Comparison of ENCODE assay signal across 2 cellular contexts in genomic region chr17:48047113-48047740, GRCh38.
TF ChIP-seq lines count a peak whose summit lies in the region.

No MANE protein-coding gene starts in this region.

TF ChIP-seq in GM12891, 5 proteins besides CTCF, POLR2A, EP300 and RAD21:
- TF ChIP-seq PAX5 (IDR thresholded peaks at IDR 0.05; ENCODE audit: insufficient read depth, low read length, severe bottlenecking): peak; percentile 26
- no peak for TF ChIP-seq SPI1 (IDR thresholded peaks at IDR 0.05; ENCODE audit: low read depth, low read length)

TF ChIP-seq in H1, 55 proteins besides CTCF, POLR2A, EP300 and RAD21:
- no peak for TF ChIP-seq E2F6 (IDR thresholded peaks at IDR 0.05)
- peak; percentile 59 for TF ChIP-seq ASH2L (IDR thresholded peaks at IDR 0.05; ENCODE audit: low read length)
- TF ChIP-seq GABPA (IDR thresholded peaks at IDR 0.05; ENCODE audit: borderline replicate concordance, insufficient read depth, low read length): no peak
- TF ChIP-seq CHD2 (IDR thresholded peaks at IDR 0.05; ENCODE audit: low read length): peak; percentile 62; the same call in 1 of the 2 replicates
- peak; percentile 68; the same call in 1 of the 2 replicates for TF ChIP-seq RBBP5 (IDR thresholded peaks at IDR 0.05; ENCODE audit: borderline replicate concordance, low read depth, low read length)
- TF ChIP-seq SIN3A (conservative IDR thresholded peaks at IDR 0.05 in 1 of 2, IDR thresholded peaks at IDR 0.05 in 1 of 2; ENCODE audit: low read depth in 1 of 2, low read length in 2 of 2): peak in 1 of 2 experiments; percentile 66; a peak in 1 of 4 replicates
- TF ChIP-seq CREB1 (IDR thresholded peaks at IDR 0.05): peak; percentile 44; the same call in 1 of the 2 replicates
- TF ChIP-seq SP2 (IDR thresholded peaks at IDR 0.05; ENCODE audit: low read length): no peak
- peak; percentile 80 for TF ChIP-seq KDM4A (IDR thresholded peaks at IDR 0.05; ENCODE audit: low read depth, low read length, severe bottlenecking)
- no peak for TF ChIP-seq CHD7 (IDR thresholded peaks at IDR 0.05; ENCODE audit: insufficient replicate concordance, low read length)
- no peak for TF ChIP-seq JUN (IDR thresholded peaks at IDR 0.05; ENCODE audit: low read depth, low read length)
- TF ChIP-seq RNF2 (IDR thresholded peaks at IDR 0.05; ENCODE audit: borderline replicate concordance, low read depth, low read length, missing control alignments, poor library complexity, severe bottlenecking): no peak
- TF ChIP-seq JUND (IDR thresholded peaks at IDR 0.05; ENCODE audit: low read length): no peak
- TF ChIP-seq SAP30 (IDR thresholded peaks at IDR 0.05; ENCODE audit: insufficient read depth, insufficient replicate concordance, low read length): peak; percentile 52
- no peak for TF ChIP-seq BACH1 (IDR thresholded peaks at IDR 0.05; ENCODE audit: low read length)
